In genomic region chr1:178150610-178151009, GRCh38 we compare ENCODE assay signal across 28 cellular contexts. TPM values are rescaled to one million over a fixed set of nuclear protein-coding genes. Genes with fewer than 3 reads are reported as not detected.
"Had no signal": no experiment of that assay in that cellular context is flagged by ENCODE, and none has a peak within 500 bp of the region (broad histone marks: within the 10 kb centered on the region; RNA-seq: fewer than 3 reads in every experiment).

No MANE protein-coding gene starts in this region.

- H3K4me3 Mint-ChIP-seq: immature natural killer cell; natural killer cell treated with Interleukin-12 subunit alpha and Interleukin-12 subunit beta and Interleukin-15 and Interleukin-18, amount 100 ng/mL, for 72 hours; neural progenitor cell; stimulated activated memory B cell treated with anti-CD40 and anti-IgM and Interleukin-4, amounts not matched to agents 10 μg/mL and 1 μg/mL and 100 μg/mL, for 72 hours; stimulated activated naive CD8-positive, alpha-beta T cell treated with anti-CD3 and anti-CD28 coated beads, Interleukin-15, Interleukin-2, amounts not matched to agents 100 ng/mL and 50 ng/mL, for 24 hours had no signal

- H3K36me3 Mint-ChIP-seq: immature natural killer cell; natural killer cell treated with Interleukin-12 subunit alpha and Interleukin-12 subunit beta and Interleukin-15 and Interleukin-18, amount 100 ng/mL, for 72 hours; stimulated activated memory B cell treated with anti-CD40 and anti-IgM and Interleukin-4, amounts not matched to agents 10 μg/mL and 1 μg/mL and 100 μg/mL, for 72 hours had no signal

- H3K27ac Mint-ChIP-seq: immature natural killer cell; natural killer cell treated with Interleukin-12 subunit alpha and Interleukin-12 subunit beta and Interleukin-15 and Interleukin-18, amount 100 ng/mL, for 72 hours; neural progenitor cell; progenitor cell of endocrine pancreas; stimulated activated memory B cell treated with anti-CD40 and anti-IgM and Interleukin-4, amounts not matched to agents 10 μg/mL and 1 μg/mL and 100 μg/mL, for 72 hours; stimulated activated naive CD8-positive, alpha-beta T cell treated with anti-CD3 and anti-CD28 coated beads, Interleukin-15, Interleukin-2, amounts not matched to agents 100 ng/mL and 50 ng/mL, for 24 hours had no signal

- H3K9me3 ChIP-seq: esophagus muscularis mucosa, left ventricle myocardium inferior, lower lobe of right lung, ovary, spleen, testis, tibial nerve, upper lobe of right lung, vagina had no signal

- H3K27me3 ChIP-seq: dorsolateral prefrontal cortex, esophagus muscularis mucosa, neural progenitor cell, ovary, spleen, testis, tibial nerve, upper lobe of right lung, vagina had no signal

- H3K4me2 ChIP-seq: neural progenitor cell had no signal

- H3K4me1 ChIP-seq: lower lobe of right lung, neural progenitor cell, spleen, testis, upper lobe of right lung, vagina had no signal

- DNase-seq: cortex of kidney; dorsolateral prefrontal cortex; effector CD8-positive, alpha-beta T cell; foreskin fibroblast; immature natural killer cell; kidney; left cardiac atrium; left ventricle myocardium inferior; lower lobe of right lung; mesenchymal stem cell; midbrain; nucleus accumbens; ovary; right cardiac atrium; spleen; stimulated activated CD4-positive, alpha-beta T cell treated with anti-CD3 and anti-CD28 coated beads, Interleukin-15, amount 100 ng/mL, for 24 hours; stimulated activated CD4-positive, alpha-beta T cell treated with anti-CD3 and anti-CD28 coated beads, Interleukin-1b, Interleukin-23, amount 100 ng/mL, for 48 hours; stimulated activated CD4-positive, alpha-beta T cell treated with anti-CD3 and anti-CD28 coated beads, Interleukin-4, amount 100 ng/mL, for 24 hours; testis; upper lobe of right lung had no signal

- ATAC-seq: left cardiac atrium; lower lobe of right lung; natural killer cell treated with Interleukin-12 subunit alpha and Interleukin-12 subunit beta and Interleukin-15 and Interleukin-18, amount 100 ng/mL, for 72 hours; right cardiac atrium; stimulated activated memory B cell treated with anti-CD40 and anti-IgM and Interleukin-4, amounts not matched to agents 10 μg/mL and 1 μg/mL and 100 μg/mL, for 72 hours; upper lobe of right lung had no signal

- H3K9ac ChIP-seq: neural progenitor cell had no signal

- H3K4me1 Mint-ChIP-seq: immature natural killer cell; stimulated activated memory B cell treated with anti-CD40 and anti-IgM and Interleukin-4, amounts not matched to agents 10 μg/mL and 1 μg/mL and 100 μg/mL, for 72 hours had no signal

- H3K36me3 ChIP-seq: esophagus muscularis mucosa, left ventricle myocardium inferior, lower lobe of right lung, neural progenitor cell, ovary, spleen, tibial nerve, upper lobe of right lung, vagina had no signal

- H3K27ac ChIP-seq: dorsolateral prefrontal cortex, esophagus muscularis mucosa, left ventricle myocardium inferior, lower lobe of right lung, neural progenitor cell, ovary, spleen, testis, tibial nerve, upper lobe of right lung, vagina had no signal

- H3K27me3 Mint-ChIP-seq: natural killer cell treated with Interleukin-12 subunit alpha and Interleukin-12 subunit beta and Interleukin-15 and Interleukin-18, amount 100 ng/mL, for 72 hours; progenitor cell of endocrine pancreas; stimulated activated memory B cell treated with anti-CD40 and anti-IgM and Interleukin-4, amounts not matched to agents 10 μg/mL and 1 μg/mL and 100 μg/mL, for 72 hours; stimulated activated naive CD8-positive, alpha-beta T cell treated with anti-CD3 and anti-CD28 coated beads, Interleukin-15, Interleukin-2, amounts not matched to agents 100 ng/mL and 50 ng/mL, for 24 hours had no signal

- H2AFZ ChIP-seq: neural progenitor cell had no signal

- H3K9me3 Mint-ChIP-seq: stimulated activated memory B cell treated with anti-CD40 and anti-IgM and Interleukin-4, amounts not matched to agents 10 μg/mL and 1 μg/mL and 100 μg/mL, for 72 hours; stimulated activated naive CD8-positive, alpha-beta T cell treated with anti-CD3 and anti-CD28 coated beads, Interleukin-15, Interleukin-2, amounts not matched to agents 100 ng/mL and 50 ng/mL, for 24 hours had no signal

- H3K4me3 ChIP-seq: dorsolateral prefrontal cortex, esophagus muscularis mucosa, left ventricle myocardium inferior, lower lobe of right lung, neural progenitor cell, ovary, spleen, testis, tibial nerve, upper lobe of right lung, vagina had no signal

RNA-seq across cellular contexts. Expression of gene RASAL2, which starts 56.7 kb away (rescaled TPM):
- total RNA-seq: natural killer cell treated with Interleukin-12 subunit alpha and Interleukin-12 subunit beta and Interleukin-15 and Interleukin-18, amount 100 ng/mL, for 72 hours had no signal
- polyA plus RNA-seq: immature natural killer cell had no signal
